9 cellular contexts compared by ENCODE assay signal in genomic region chr1:247112479-247112781, GRCh38. TPM values are rescaled to one million over a fixed set of nuclear protein-coding genes. Genes with fewer than 3 reads are reported as not detected.
DNase-seq lines count a peak whose midpoint lies in the region; ATAC-seq and TF ChIP-seq lines count a peak whose summit lies in the region.
"Had no signal": no experiment of that assay in that cellular context is flagged by ENCODE, and none has a peak within 500 bp of the region (broad histone marks: within the 10 kb centered on the region; RNA-seq: fewer than 3 reads in every experiment).

No MANE protein-coding gene starts in this region.

- H3K36me3 Mint-ChIP-seq in HFFc6 (ENCODE audit: low read depth) = peaks cover 3% of the 10 kb centered on the region; the same call in 1 of the 2 replicates
- peaks cover 25% of the 10 kb centered on the region for H3K36me3 Mint-ChIP-seq in nephron (ENCODE audit: low read depth)

- TF ChIP-seq CTCF in 22Rv1 (IDR thresholded peaks at IDR 0.05) (no peak), HFFc6 (IDR thresholded peaks at IDR 0.05) (no peak), nephron (IDR thresholded peaks at IDR 0.05; ENCODE audit: unreplicated experiment in 3 of 3) (no peak), omental fat pad (IDR thresholded peaks at IDR 0.05) (no peak)

- H3K9ac ChIP-seq in endocrine pancreas (ENCODE audit: control insufficient read depth, insufficient read depth, low read length) = peak overlapping the region; percentile 30

- H3K36me3 ChIP-seq in endocrine pancreas (ENCODE audit: control insufficient read depth, insufficient read depth, low read length) = no peaks in the 10 kb centered on the region

- H3K27me3 Mint-ChIP-seq in HFFc6 (ENCODE audit: insufficient read depth) (no peaks in the 10 kb centered on the region; the same call in none of the 2 replicates), nephron (ENCODE audit: low read depth) (peaks cover 3% of the 10 kb centered on the region)

- no peak overlapping the region for H3K4me3 ChIP-seq in endocrine pancreas (ENCODE audit: control insufficient read depth, insufficient read depth, low read length)

- H3K4me1 ChIP-seq in endocrine pancreas (ENCODE audit: control insufficient read depth, insufficient read depth, low read length) = no peaks in the 10 kb centered on the region

- H3K4me1 Mint-ChIP-seq in HFFc6 (ENCODE audit: low read depth) (peaks cover 17% of the 10 kb centered on the region), nephron (peaks cover 11% of the 10 kb centered on the region)

- H3K9me3 Mint-ChIP-seq in HFFc6 (peaks cover 9% of the 10 kb centered on the region), nephron (peaks cover 2% of the 10 kb centered on the region)

- H3K4me3 Mint-ChIP-seq in HFFc6 = peak overlapping the region; percentile 37; the same call in 1 of the 2 replicates
- peak overlapping the region; percentile 66 to 86 (median 83) for H3K4me3 Mint-ChIP-seq in nephron

- H3K27me3 ChIP-seq in endocrine pancreas (ENCODE audit: control insufficient read depth, insufficient read depth, low read length) = no peaks in the 10 kb centered on the region

- no peak for ATAC-seq in HG02571 (IDR thresholded peaks at IDR 0.05; ENCODE audit: unreplicated experiment)
- ATAC-seq in omental fat pad (ENCODE audit: low FRiP score) = no peak

- H3K9me3 ChIP-seq in endocrine pancreas (ENCODE audit: control insufficient read depth, low read length) = no peaks in the 10 kb centered on the region

- H3K27ac Mint-ChIP-seq in HFFc6 = no peak overlapping the region
- H3K27ac Mint-ChIP-seq in nephron = peak overlapping the region in 2 of 3 experiments; percentile 59 to 86

- peak overlapping the region; percentile 54 for H3K27ac ChIP-seq in 22Rv1

- no peak for DNase-seq in HFFc6
- no peak for DNase-seq in T-helper 1 cell
- no peak for DNase-seq in germinal center (ENCODE audit: low spot score)
- no peak for DNase-seq in omental fat pad (ENCODE audit: low spot score)
- DNase-seq: MV-4-11 had no signal

RNA-seq across cellular contexts. Expression of gene ZNF669, which starts 8.3 kb away (rescaled TPM):
- 1 to 10 TPM; 4.4 to 5.4 (median 4.8) TPM for total RNA-seq in HFFc6 (2021; fragmentation: NEBNext Ultra II Directional; extraction: Animal tissue kit (Norgen Biotek cat#: 25700))
- 1 to 10 TPM; 4.0 to 9.1 (median 6.3) TPM for total RNA-seq in omental fat pad

RNA-seq across cellular contexts. Expression of gene ZNF670, which starts 33.8 kb away (rescaled TPM):
- 1 to 10 TPM; 1.3 to 1.9 (median 1.5) TPM for total RNA-seq in HFFc6 (2021; fragmentation: NEBNext Ultra II Directional; extraction: Animal tissue kit (Norgen Biotek cat#: 25700))
- total RNA-seq in omental fat pad = 1 to 10 TPM; 2.3 to 3.2 (median 2.8) TPM

RNA-seq across cellular contexts. Expression of gene ZNF124, which starts 59.4 kb away (rescaled TPM):
- 10 to 100 TPM; 10.3 to 17.2 (median 14.0) TPM for total RNA-seq in HFFc6 (2021; fragmentation: NEBNext Ultra II Directional; extraction: Animal tissue kit (Norgen Biotek cat#: 25700))
- total RNA-seq in omental fat pad = 10 to 100 TPM; 18.6 to 40.5 (median 24.0) TPM
